Comparison of ENCODE assay signal across 20 cellular contexts in the genomic region with DNA sequence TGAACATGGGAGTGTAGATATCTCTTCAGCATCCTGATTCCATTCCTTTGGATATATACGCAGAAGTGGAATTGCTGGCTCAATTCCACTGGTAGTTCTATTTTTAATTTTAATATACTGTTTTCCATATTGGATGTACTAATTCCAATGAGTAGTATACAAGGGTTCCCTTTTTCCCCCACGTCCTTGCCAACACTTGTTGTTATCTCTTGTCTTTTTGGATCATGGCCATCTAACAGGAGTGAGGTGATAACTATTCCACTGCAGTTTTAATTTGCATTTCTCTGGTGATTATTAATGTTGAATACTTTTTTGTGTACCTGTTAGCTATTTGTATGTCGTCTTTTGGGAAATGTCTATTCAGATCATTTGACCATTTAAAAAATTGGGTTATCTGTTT.
"Had no signal": no experiment of that assay in that cellular context is flagged by ENCODE, and none has a peak within 500 bp of the region (broad histone marks: within the 10 kb centered on the region; RNA-seq: fewer than 3 reads in every experiment).

No MANE protein-coding gene starts in this region.

- DNase-seq: Kasumi-1, KG1, NCI-H1092, NCI-H1105 treated with DMSO at 0.1 percent for 48 hours, NCI-H1417 treated with DMSO at 0.1 percent for 48 hours, NCI-H146, NCI-H1694 treated with DMSO at 0.1 percent for 48 hours, NCI-H1930, NCI-H2081, NCI-H2107, NCI-H2227 treated with DMSO at 0.1 percent for 48 hours, NCI-H524, NCI-H526 treated with DMSO at 0.1 percent for 48 hours, NCI-H748 treated with DMSO at 0.1 percent for 48 hours, Right ventricle myocardium superior, RPMI8226, SIG-M5 had no signal

- H3K27ac ChIP-seq: HL-60, SJSA1, SK-N-MC had no signal

- H3K36me3 ChIP-seq: SJSA1 had no signal

- H3K27me3 ChIP-seq: SJSA1 had no signal

- H3K9me3 ChIP-seq: SJSA1 had no signal

- H3K4me3 ChIP-seq: SJSA1, SK-N-MC had no signal
